Comparison of ENCODE assay signal across 9 cellular contexts in the genomic region with DNA sequence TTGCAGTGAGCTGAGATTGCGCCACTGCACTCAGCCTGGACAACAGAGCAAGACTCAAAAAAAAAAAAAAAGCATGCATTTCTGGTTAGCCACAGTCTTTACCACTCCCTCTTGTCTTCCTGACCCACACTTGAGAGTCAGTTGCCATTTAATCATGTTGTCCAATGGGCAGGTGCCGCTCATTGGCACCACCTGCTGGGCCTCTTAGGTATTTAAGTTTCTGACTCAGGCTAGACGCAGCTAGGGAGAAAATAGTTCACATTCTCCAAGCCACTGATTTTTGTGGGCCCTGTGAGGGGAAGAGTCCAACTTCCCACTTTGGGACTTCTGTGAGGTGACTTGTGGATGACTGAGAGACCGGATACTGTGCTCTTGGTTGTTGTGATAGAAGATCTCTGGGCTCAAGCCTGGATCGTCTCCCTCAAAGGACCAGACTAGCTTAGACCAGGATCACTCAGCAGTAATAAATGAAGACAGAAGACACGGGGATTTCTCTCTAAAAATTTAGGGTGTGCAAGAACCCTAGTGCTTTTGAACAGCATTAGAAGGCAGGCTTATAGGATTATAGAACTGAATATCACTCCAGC. TPM values are rescaled to one million over a fixed set of nuclear protein-coding genes. Genes with fewer than 3 reads are reported as not detected.
DNase-seq lines count a peak whose midpoint lies in the region; ATAC-seq and TF ChIP-seq lines count a peak whose summit lies in the region.
"Had no signal": no experiment of that assay in that cellular context is flagged by ENCODE, and none has a peak within 500 bp of the region (broad histone marks: within the 10 kb centered on the region; RNA-seq: fewer than 3 reads in every experiment).

No MANE protein-coding gene starts in this region.

- peaks cover 0 to 24% of the 10 kb centered on the region in 2 experiments for H3K27me3 ChIP-seq in mesenchymal stem cell (ENCODE audit: control insufficient read depth in 1 of 2, insufficient read depth in 1 of 2, low read length in 2 of 2)

- TF ChIP-seq CTCF in CD14-positive monocyte (IDR thresholded peaks at IDR 0.05), result peak; percentile 78

- no peak overlapping the region for H3K4me3 ChIP-seq in mesenchymal stem cell (ENCODE audit: insufficient read depth in 1 of 2, low read depth in 1 of 2, low read length in 2 of 2)
- H3K4me3 ChIP-seq: lung had no signal

- intact Hi-C loops in CD14-positive monocyte (cut with micrococcal nuclease), result loop anchor here (2.0 to 10.0 kb wide), 2 partner anchors 206 to 210 kb away; no protein-coding TSS in a partner anchor
- intact Hi-C loops in activated CD4-positive, alpha-beta T cell treated with anti-CD3 and anti-CD28 coated beads, Interleukin-2, amount 10 ng/mL, durations not matched to agents 24 days and 14 days (cut with micrococcal nuclease), result no loop called here

- DNase-seq in CD14-positive monocyte (ENCODE audit: low spot score), result no peak
- DNase-seq in HPDE6-E6E7 (ENCODE audit: extremely low spot score), result peak; percentile 22
- peak; percentile 77 for DNase-seq in activated CD4-positive, alpha-beta T cell treated with anti-CD3 and anti-CD28 coated beads, Interleukin-2, amount 10 ng/mL, durations not matched to agents 24 days and 14 days
- peak; percentile 63 for DNase-seq in kidney tubule cell (ENCODE audit: low spot score)
- DNase-seq in mesenchymal stem cell, result no peak

- no peak overlapping the region for H3K23ac ChIP-seq in mesenchymal stem cell (ENCODE audit: low read length in 2 of 2)

- H3K4me2 ChIP-seq in mesenchymal stem cell (ENCODE audit: low read length, poor library complexity, severe bottlenecking), result no peak overlapping the region

- H3K4ac ChIP-seq in mesenchymal stem cell (ENCODE audit: low read depth in 1 of 2, low read length in 2 of 2), result no peak overlapping the region

- H4K91ac ChIP-seq in mesenchymal stem cell (ENCODE audit: low read length), result no peak overlapping the region

- peaks cover 4% of the 10 kb centered on the region for H3K9me3 ChIP-seq in mesenchymal stem cell (ENCODE audit: control insufficient read depth, low read length)

- WGBS in mesenchymal stem cell, result 65% methylated on average over 6 of the region's 6 CpGs

- no peak overlapping the region for H2BK5ac ChIP-seq in mesenchymal stem cell (ENCODE audit: low read depth, low read length, poor library complexity, severe bottlenecking)

- ATAC-seq in GM18520 (IDR thresholded peaks at IDR 0.05; ENCODE audit: unreplicated experiment) (peak; percentile 38), HG03045 (IDR thresholded peaks at IDR 0.05; ENCODE audit: unreplicated experiment) (no peak), HG03039 (IDR thresholded peaks at IDR 0.05; ENCODE audit: unreplicated experiment) (no peak)

- no peak overlapping the region for H2BK12ac ChIP-seq in mesenchymal stem cell (ENCODE audit: low read length in 2 of 2)

- no peak overlapping the region for H3K18ac ChIP-seq in mesenchymal stem cell (ENCODE audit: low read depth in 1 of 2, low read length in 2 of 2)

- H3K27ac Mint-ChIP-seq in CD14-positive monocyte, result no peak overlapping the region
- no peak overlapping the region for H3K27ac Mint-ChIP-seq in activated CD4-positive, alpha-beta T cell treated with anti-CD3 and anti-CD28 coated beads, Interleukin-2, amount 10 ng/mL, durations not matched to agents 24 days and 14 days

- H3K14ac ChIP-seq in mesenchymal stem cell (ENCODE audit: low read length in 2 of 2), result no peak overlapping the region

- H4K8ac ChIP-seq in mesenchymal stem cell (ENCODE audit: low read length), result no peak overlapping the region

- H3K9ac ChIP-seq in mesenchymal stem cell (ENCODE audit: low read length), result no peak overlapping the region

- no peaks in the 10 kb centered on the region for H3K4me1 ChIP-seq in mesenchymal stem cell (ENCODE audit: control insufficient read depth, insufficient read depth, low read depth, low read length)

- H3K9me3 Mint-ChIP-seq in CD14-positive monocyte, result peaks cover 0 to 5% (median 2%) of the 10 kb centered on the region in 7 donors
- no peaks in the 10 kb centered on the region for H3K9me3 Mint-ChIP-seq in activated CD4-positive, alpha-beta T cell treated with anti-CD3 and anti-CD28 coated beads, Interleukin-2, amount 10 ng/mL, durations not matched to agents 24 days and 14 days

- no peak overlapping the region for H2BK120ac ChIP-seq in mesenchymal stem cell (ENCODE audit: low read depth, low read length)

- H2BK15ac ChIP-seq in mesenchymal stem cell (ENCODE audit: low read depth, poor library complexity, severe bottlenecking), result no peak overlapping the region

- H3K36me3 ChIP-seq in mesenchymal stem cell (ENCODE audit: control insufficient read depth in 1 of 2, insufficient read depth in 2 of 2, low read depth in 1 of 2, low read length in 2 of 2), result no peaks in the 10 kb centered on the region

- H3K4me1 Mint-ChIP-seq in CD14-positive monocyte, result no peaks in the 10 kb centered on the region
- H3K4me1 Mint-ChIP-seq in activated CD4-positive, alpha-beta T cell treated with anti-CD3 and anti-CD28 coated beads, Interleukin-2, amount 10 ng/mL, durations not matched to agents 24 days and 14 days, result no peaks in the 10 kb centered on the region

- H3K4me3 Mint-ChIP-seq in CD14-positive monocyte, result no peak overlapping the region
- no peak overlapping the region for H3K4me3 Mint-ChIP-seq in activated CD4-positive, alpha-beta T cell treated with anti-CD3 and anti-CD28 coated beads, Interleukin-2, amount 10 ng/mL, durations not matched to agents 24 days and 14 days

- H3K36me3 Mint-ChIP-seq in CD14-positive monocyte, result no peaks in the 10 kb centered on the region
- no peaks in the 10 kb centered on the region for H3K36me3 Mint-ChIP-seq in activated CD4-positive, alpha-beta T cell treated with anti-CD3 and anti-CD28 coated beads, Interleukin-2, amount 10 ng/mL, durations not matched to agents 24 days and 14 days (ENCODE audit: low read depth)

- peaks cover 6 to 10% (median 8%) of the 10 kb centered on the region in 3 donors for H3K27me3 Mint-ChIP-seq in CD14-positive monocyte (ENCODE audit: low read depth in 3 of 3)
- peaks cover 4% of the 10 kb centered on the region for H3K27me3 Mint-ChIP-seq in activated CD4-positive, alpha-beta T cell treated with anti-CD3 and anti-CD28 coated beads, Interleukin-2, amount 10 ng/mL, durations not matched to agents 24 days and 14 days

- H2AFZ ChIP-seq in mesenchymal stem cell (ENCODE audit: low read depth, low read length), result no peak overlapping the region

- no peak overlapping the region for H3K27ac ChIP-seq in mesenchymal stem cell (ENCODE audit: low read length, poor library complexity, severe bottlenecking)

- no peaks in the 10 kb centered on the region for H3K79me1 ChIP-seq in mesenchymal stem cell (replicated peaks; ENCODE audit: low read length, poor library complexity, severe bottlenecking)

- no peak overlapping the region for H2AK5ac ChIP-seq in mesenchymal stem cell (ENCODE audit: low read length, severe bottlenecking)

RNA-seq across cellular contexts. Expression of gene SORCS3, which starts 26.8 kb away (rescaled TPM):
- not detected for polyA plus RNA-seq in CD14-positive monocyte
- total RNA-seq in activated CD4-positive, alpha-beta T cell treated with anti-CD3 and anti-CD28 coated beads, Interleukin-2, amount 10 ng/mL, durations not matched to agents 24 days and 14 days, result not detected in 2 replicates
- not detected for polyA plus RNA-seq in mesenchymal stem cell (2013, experiment 1 of 2)
- not detected for polyA plus RNA-seq in mesenchymal stem cell (2013, experiment 2 of 2)
- polyA plus RNA-seq: lung had no signal

Comparison
In these comparisons a context has a peak if more than half of its experiments do, and no peak if none do; other contexts are left out.
1. DNase-seq: peak in HPDE6-E6E7 (single experiment), activated CD4-positive, alpha-beta T cell treated with anti-CD3 and anti-CD28 coated beads, Interleukin-2, amount 10 ng/mL, durations not matched to agents 24 days and 14 days (single experiment) and kidney tubule cell (single experiment); none in CD14-positive monocyte (single experiment) and mesenchymal stem cell (single experiment).